ENCODE assay signal across 2 cellular contexts in the genomic region with DNA sequence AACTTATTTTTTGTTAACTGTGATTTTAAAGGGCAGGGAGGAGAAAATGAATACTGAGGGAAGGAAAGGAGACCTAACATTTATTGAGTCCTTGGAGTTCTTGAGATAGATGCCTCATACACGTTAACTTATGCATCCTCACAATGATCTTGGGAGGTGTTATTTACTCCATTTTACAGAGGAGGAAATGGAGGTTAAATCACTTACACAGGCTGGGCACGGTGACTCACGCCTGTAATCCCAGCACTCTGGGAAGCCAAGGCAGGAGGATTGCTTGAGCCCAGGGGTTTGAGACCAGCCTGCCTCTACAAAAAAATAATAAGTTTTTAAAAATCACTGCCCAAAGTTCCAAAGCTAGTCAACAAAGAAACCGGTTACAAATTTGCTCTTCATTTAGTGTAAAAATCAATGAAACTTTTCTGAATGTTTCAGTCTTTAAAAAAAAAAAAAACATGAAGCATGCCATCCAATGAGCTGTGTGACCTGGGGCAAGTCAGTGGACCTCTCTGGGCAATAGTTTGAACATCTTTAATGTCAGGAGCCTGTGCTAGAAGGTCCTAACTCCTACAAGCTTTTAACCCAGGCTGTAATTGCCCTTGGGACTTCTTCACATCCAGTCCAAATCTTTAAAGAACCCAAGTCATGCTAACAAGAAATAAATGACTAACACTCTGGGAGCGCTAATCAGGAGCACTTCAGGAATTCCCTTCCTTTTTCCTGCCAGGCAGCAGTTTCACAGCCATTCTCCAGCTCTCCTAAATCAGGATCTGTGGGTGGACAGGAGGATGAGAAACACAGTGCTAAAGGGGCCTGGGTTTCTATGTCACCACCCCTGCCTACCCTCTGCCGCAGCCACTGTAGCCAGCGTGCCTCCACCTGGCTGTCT.
TF ChIP-seq lines count a peak whose summit lies in the region.

No MANE protein-coding gene starts in this region.

TF ChIP-seq in SK-N-SH, 30 proteins besides CTCF, POLR2A, EP300 and RAD21 (continued from another document):
- no peak for TF ChIP-seq RXRA (IDR thresholded peaks at IDR 0.05; ENCODE audit: borderline replicate concordance, low read depth)
- TF ChIP-seq NRF1 (IDR thresholded peaks at IDR 0.05; ENCODE audit: low read depth, low read length) = no peak
- TF ChIP-seq ZBTB33 (IDR thresholded peaks at IDR 0.05; ENCODE audit: borderline replicate concordance, low read depth) = no peak
- TF ChIP-seq MXI1 (IDR thresholded peaks at IDR 0.05; ENCODE audit: low read depth, low read length) = no peak
- no peak for TF ChIP-seq FOSL2 (IDR thresholded peaks at IDR 0.05; ENCODE audit: borderline replicate concordance, low read depth)
- TF ChIP-seq, protein P1, sequence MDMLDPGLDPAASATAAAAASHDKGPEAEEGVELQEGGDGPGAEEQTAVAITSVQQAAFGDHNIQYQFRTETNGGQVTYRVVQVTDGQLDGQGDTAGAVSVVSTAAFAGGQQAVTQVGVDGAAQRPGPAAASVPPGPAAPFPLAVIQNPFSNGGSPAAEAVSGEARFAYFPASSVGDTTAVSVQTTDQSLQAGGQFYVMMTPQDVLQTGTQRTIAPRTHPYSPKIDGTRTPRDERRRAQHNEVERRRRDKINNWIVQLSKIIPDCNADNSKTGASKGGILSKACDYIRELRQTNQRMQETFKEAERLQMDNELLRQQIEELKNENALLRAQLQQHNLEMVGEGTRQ (IDR thresholded peaks at IDR 0.05; ENCODE audit: borderline replicate concordance, low read depth, low read length) = no peak
- TF ChIP-seq JUND (IDR thresholded peaks at IDR 0.05) = no peak
- no peak for TF ChIP-seq CHD2 (IDR thresholded peaks at IDR 0.05; ENCODE audit: low read length, partially characterized antibody)
- no peak for TF ChIP-seq ELF1 (IDR thresholded peaks at IDR 0.05)
- no peak for TF ChIP-seq SIN3A (IDR thresholded peaks at IDR 0.05; ENCODE audit: borderline replicate concordance, low read depth, low read length)
- TF ChIP-seq FOXJ3 (CRISPR knock-in tag; IDR thresholded peaks at IDR 0.05) = no peak
TF ChIP-seq in SK-N-SH: peak in this region for 0.

TF ChIP-seq in SK-N-SH treated with all-trans-retinoic acid at 6 μM for 48 hours, 23 proteins besides CTCF, POLR2A, EP300 and RAD21 (continued from another document):
- TF ChIP-seq TSHZ2 (CRISPR knock-in tag; IDR thresholded peaks at IDR 0.05) (no peak), OSR1 (CRISPR knock-in tag; IDR thresholded peaks at IDR 0.05) (no peak), ISL1 (CRISPR knock-in tag; IDR thresholded peaks at IDR 0.05) (no peak), ZC3H10 (CRISPR knock-in tag; IDR thresholded peaks at IDR 0.05) (no peak), ZNF70 (CRISPR knock-in tag; IDR thresholded peaks at IDR 0.05) (no peak), ZFP30 (CRISPR knock-in tag; IDR thresholded peaks at IDR 0.05) (no peak), ZNF565 (CRISPR knock-in tag; conservative IDR thresholded peaks at IDR 0.05; ENCODE audit: low read depth) (no peak), SNAI2 (CRISPR knock-in tag; IDR thresholded peaks at IDR 0.05) (no peak), TCF4 (CRISPR knock-in tag; IDR thresholded peaks at IDR 0.05; ENCODE audit: borderline replicate concordance) (no peak), BACH2 (CRISPR knock-in tag; IDR thresholded peaks at IDR 0.05; ENCODE audit: borderline replicate concordance) (no peak), CSDC2 (CRISPR knock-in tag; IDR thresholded peaks at IDR 0.05) (no peak)
- TF ChIP-seq, protein P2, sequence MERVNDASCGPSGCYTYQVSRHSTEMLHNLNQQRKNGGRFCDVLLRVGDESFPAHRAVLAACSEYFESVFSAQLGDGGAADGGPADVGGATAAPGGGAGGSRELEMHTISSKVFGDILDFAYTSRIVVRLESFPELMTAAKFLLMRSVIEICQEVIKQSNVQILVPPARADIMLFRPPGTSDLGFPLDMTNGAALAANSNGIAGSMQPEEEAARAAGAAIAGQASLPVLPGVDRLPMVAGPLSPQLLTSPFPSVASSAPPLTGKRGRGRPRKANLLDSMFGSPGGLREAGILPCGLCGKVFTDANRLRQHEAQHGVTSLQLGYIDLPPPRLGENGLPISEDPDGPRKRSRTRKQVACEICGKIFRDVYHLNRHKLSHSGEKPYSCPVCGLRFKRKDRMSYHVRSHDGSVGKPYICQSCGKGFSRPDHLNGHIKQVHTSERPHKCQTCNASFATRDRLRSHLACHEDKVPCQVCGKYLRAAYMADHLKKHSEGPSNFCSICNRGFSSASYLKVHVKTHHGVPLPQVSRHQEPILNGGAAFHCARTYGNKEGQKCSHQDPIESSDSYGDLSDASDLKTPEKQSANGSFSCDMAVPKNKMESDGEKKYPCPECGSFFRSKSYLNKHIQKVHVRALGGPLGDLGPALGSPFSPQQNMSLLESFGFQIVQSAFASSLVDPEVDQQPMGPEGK (CRISPR knock-in tag; IDR thresholded peaks at IDR 0.05; ENCODE audit: borderline replicate concordance) = no peak
- TF ChIP-seq, protein P3, sequence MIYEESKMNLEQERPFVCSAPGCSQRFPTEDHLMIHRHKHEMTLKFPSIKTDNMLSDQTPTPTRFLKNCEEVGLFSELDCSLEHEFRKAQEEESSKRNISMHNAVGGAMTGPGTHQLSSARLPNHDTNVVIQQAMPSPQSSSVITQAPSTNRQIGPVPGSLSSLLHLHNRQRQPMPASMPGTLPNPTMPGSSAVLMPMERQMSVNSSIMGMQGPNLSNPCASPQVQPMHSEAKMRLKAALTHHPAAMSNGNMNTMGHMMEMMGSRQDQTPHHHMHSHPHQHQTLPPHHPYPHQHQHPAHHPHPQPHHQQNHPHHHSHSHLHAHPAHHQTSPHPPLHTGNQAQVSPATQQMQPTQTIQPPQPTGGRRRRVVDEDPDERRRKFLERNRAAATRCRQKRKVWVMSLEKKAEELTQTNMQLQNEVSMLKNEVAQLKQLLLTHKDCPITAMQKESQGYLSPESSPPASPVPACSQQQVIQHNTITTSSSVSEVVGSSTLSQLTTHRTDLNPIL (CRISPR knock-in tag; IDR thresholded peaks at IDR 0.05; ENCODE audit: low read depth) = no peak
